8 cellular contexts compared by ENCODE assay signal in the genomic region with DNA sequence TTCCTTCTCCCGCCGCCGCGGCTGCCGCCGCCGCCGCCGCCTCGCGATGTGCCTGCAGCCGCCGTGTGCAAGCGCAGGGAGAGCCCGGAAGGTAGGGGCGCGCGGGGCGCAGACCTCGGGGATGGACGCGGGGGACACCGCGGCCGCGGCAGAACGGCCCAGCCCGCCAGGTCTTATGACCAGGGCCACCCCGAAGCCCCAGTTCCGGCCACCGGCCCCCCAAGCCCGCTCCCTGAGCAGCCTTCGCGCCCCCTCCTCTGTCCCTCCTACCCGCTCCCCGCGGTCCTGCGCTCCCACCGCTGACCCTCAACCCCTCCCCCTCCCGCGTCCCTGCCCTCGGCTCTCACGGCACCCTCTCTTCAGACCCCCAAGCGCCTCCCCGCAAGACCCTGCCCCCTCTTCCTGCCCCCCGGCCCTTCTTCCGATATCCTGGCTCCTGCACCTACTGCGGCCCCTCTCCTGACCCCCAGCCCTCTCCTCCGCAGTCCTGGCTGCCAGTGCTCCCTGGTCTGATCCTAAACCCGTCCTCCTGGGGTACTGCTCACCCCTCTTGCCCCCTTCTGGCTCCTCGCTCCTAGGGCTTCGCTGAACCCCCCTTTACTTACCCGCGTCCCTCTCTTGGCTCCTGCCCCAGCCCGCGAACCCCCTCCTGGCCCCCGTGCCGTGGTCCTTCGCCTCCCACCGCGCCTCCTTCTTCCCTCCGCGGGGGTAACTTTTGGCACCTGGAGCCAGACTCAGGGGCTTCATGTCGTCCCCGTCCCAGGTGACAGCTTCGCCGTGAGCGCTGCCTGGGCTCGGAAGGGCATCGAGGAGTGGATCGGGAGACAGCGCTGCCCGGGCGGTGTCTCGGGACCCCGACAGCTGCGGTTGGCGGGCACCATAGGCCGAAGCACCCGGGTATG. TPM values are rescaled to one million over a fixed set of nuclear protein-coding genes. Genes with fewer than 3 reads are reported as not detected.
DNase-seq lines count a peak whose midpoint lies in the region; ATAC-seq and TF ChIP-seq lines count a peak whose summit lies in the region.

No MANE protein-coding gene starts in this region.

- H3K36me3 ChIP-seq in BE2C (no peaks in the 10 kb centered on the region), right atrium auricular region (no peaks in the 10 kb centered on the region), skeletal muscle tissue (ENCODE audit: control insufficient read depth in 3 of 3, insufficient read depth in 3 of 3, low read length in 3 of 3) (no peaks in the 10 kb centered on the region), MG63 (no peaks in the 10 kb centered on the region)

- ATAC-seq in GM19438 (IDR thresholded peaks at IDR 0.05; ENCODE audit: low read depth, unreplicated experiment) (peak; percentile 40), HG03469 (IDR thresholded peaks at IDR 0.05; ENCODE audit: unreplicated experiment) (peak; percentile 26)

- peak overlapping the region; percentile 60 for H3K4me3 Mint-ChIP-seq in activated T-cell treated with anti-CD3 and anti-CD28 coated beads, Interleukin-2, amount 50 U/mL, for 24 hours

- H3K4me1 ChIP-seq in BE2C (no peaks in the 10 kb centered on the region), right atrium auricular region (peaks cover 0 to 18% of the 10 kb centered on the region in 2 donors), skeletal muscle tissue (ENCODE audit: control insufficient read depth in 3 of 3, insufficient read depth in 3 of 3, low read length in 3 of 3) (no peaks in the 10 kb centered on the region)

- H3K9me3 Mint-ChIP-seq in activated T-cell treated with anti-CD3 and anti-CD28 coated beads, Interleukin-2, amount 50 U/mL, for 24 hours = no peaks in the 10 kb centered on the region

- H3K27me3 ChIP-seq in BE2C = peaks cover 28% of the 10 kb centered on the region
- H3K27me3 ChIP-seq in right atrium auricular region = peaks cover 0 to 5% of the 10 kb centered on the region in 2 donors
- peaks cover 0 to 24% (median 6%) of the 10 kb centered on the region in 3 donors for H3K27me3 ChIP-seq in skeletal muscle tissue (ENCODE audit: control insufficient read depth in 3 of 3, insufficient read depth in 3 of 3, low read length in 3 of 3)
- peaks cover 11% of the 10 kb centered on the region for H3K27me3 ChIP-seq in MG63

- no peak overlapping the region for H3K27ac Mint-ChIP-seq in activated T-cell treated with anti-CD3 and anti-CD28 coated beads, Interleukin-2, amount 50 U/mL, for 24 hours

- peaks cover 22% of the 10 kb centered on the region for H3K4me1 Mint-ChIP-seq in activated T-cell treated with anti-CD3 and anti-CD28 coated beads, Interleukin-2, amount 50 U/mL, for 24 hours (ENCODE audit: low read depth)

- H3K27me3 Mint-ChIP-seq in activated T-cell treated with anti-CD3 and anti-CD28 coated beads, Interleukin-2, amount 50 U/mL, for 24 hours = peaks cover 4% of the 10 kb centered on the region

- TF ChIP-seq CTCF in BE2C (IDR thresholded peaks at IDR 0.05; ENCODE audit: low read depth, low read length) = no peak
- no peak for TF ChIP-seq CTCF in right atrium auricular region (IDR thresholded peaks at IDR 0.05)

- DNase-seq in BE2C (no peak), right atrium auricular region (ENCODE audit: low spot score) (no peak), MG63 (no peak)
- peak; percentile 34 for DNase-seq in activated T-cell treated with anti-CD3 and anti-CD28 coated beads, Interleukin-2, amount 50 U/mL, for 24 hours
- DNase-seq in activated effector memory CD4-positive, alpha-beta T cell treated with Interleukin-2 at 50 U/mL for 16 hours = no peak

- peak overlapping the region; percentile 39 for H3K4me3 ChIP-seq in BE2C (ENCODE audit: low read depth, low read length)
- peak overlapping the region; percentile 59 to 76 for H3K4me3 ChIP-seq in right atrium auricular region
- peak overlapping the region in 2 of 3 donors; percentile 46 to 64 for H3K4me3 ChIP-seq in skeletal muscle tissue (ENCODE audit: low read length in 3 of 3)
- no peak overlapping the region; the same call in 1 of the 2 replicates for H3K4me3 ChIP-seq in MG63

- H3K9me3 ChIP-seq in BE2C (no peaks in the 10 kb centered on the region), right atrium auricular region (no peaks in the 10 kb centered on the region), skeletal muscle tissue (ENCODE audit: control insufficient read depth in 3 of 3, low read length in 3 of 3) (no peaks in the 10 kb centered on the region), MG63 (no peaks in the 10 kb centered on the region)

- no peaks in the 10 kb centered on the region for H3K36me3 Mint-ChIP-seq in activated T-cell treated with anti-CD3 and anti-CD28 coated beads, Interleukin-2, amount 50 U/mL, for 24 hours (ENCODE audit: low read depth)

- H3K27ac ChIP-seq in right atrium auricular region (peak overlapping the region in 1 of 2 donors; percentile 46), skeletal muscle tissue (ENCODE audit: low read depth, low read length) (no peak overlapping the region)

- H3K9ac ChIP-seq in skeletal muscle tissue (ENCODE audit: low read depth in 1 of 3, low read length in 3 of 3) = peak overlapping the region in 1 of 3 donors; percentile 64

RNA-seq across cellular contexts. Expression of a gene that starts 0.7 kb away (rescaled TPM):
- 0.48 TPM for polyA plus RNA-seq in BE2C (2012; ENCODE audit: insufficient read depth, insufficient read length, low read depth)
- total RNA-seq in right atrium auricular region = 1 to 10 TPM; 1.1 to 3.0 TPM
- total RNA-seq in skeletal muscle tissue = 2.1 TPM
- 0.07 and 0.12 TPM in 2 replicates for total RNA-seq in MG63 (2014; rRNA removed; shearing (Covaris generic); ENCODE audit: low replicate concordance)
